9 cellular contexts compared by ENCODE assay signal in the genomic region with DNA sequence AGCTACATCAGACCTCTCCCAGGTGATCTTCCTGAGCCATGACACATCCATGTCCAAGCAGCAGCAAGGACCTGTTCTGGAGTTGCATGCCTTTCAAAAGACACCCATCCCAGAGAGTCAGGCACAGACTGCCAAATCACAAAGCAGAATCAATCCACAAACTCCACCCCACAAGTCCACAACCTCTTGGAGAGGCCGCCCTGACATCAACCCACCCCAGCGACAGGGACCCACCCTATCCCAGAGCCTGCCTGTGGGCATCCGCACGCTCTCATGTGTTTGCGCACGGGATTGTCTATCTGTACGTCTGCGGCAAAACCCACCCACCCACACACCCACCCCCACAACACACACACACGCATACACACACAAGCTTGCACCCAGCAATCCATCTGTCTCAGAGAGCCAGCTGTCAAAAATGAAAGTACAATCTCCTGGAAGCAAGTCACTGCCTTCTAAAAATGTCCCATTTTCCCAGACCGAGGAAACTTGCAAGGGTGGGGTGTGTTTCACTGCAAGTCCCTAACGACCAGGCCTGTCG. TPM values are rescaled to one million over a fixed set of nuclear protein-coding genes. Genes with fewer than 3 reads are reported as not detected.
DNase-seq lines count a peak whose midpoint lies in the region; FAIRE-seq and TF ChIP-seq lines count a peak whose summit lies in the region.
"Had no signal": no experiment of that assay in that cellular context is flagged by ENCODE, and none has a peak within 500 bp of the region (broad histone marks: within the 10 kb centered on the region; RNA-seq: fewer than 3 reads in every experiment).

No MANE protein-coding gene starts in this region.

- no peak for FAIRE-seq in kidney (lab: Jason Lieb, UNC)
- FAIRE-seq: pancreas had no signal

- H3K27ac ChIP-seq in mammary epithelial cell (ENCODE audit: insufficient read depth, low read depth, low read length) (no peak overlapping the region), kidney (ENCODE audit: low read depth in 2 of 2, low read length in 2 of 2) (peak overlapping the region; percentile 82 to 92), stomach smooth muscle (ENCODE audit: low read length) (no peak overlapping the region)

- H3K4me3 ChIP-seq in mammary epithelial cell (replicated peaks in 1 of 3; ENCODE audit: insufficient read depth in 1 of 3, low read depth in 2 of 3, low read length in 3 of 3) (peak overlapping the region in 1 of 3 experiments; percentile 5), kidney (ENCODE audit: low read length in 2 of 2) (peak overlapping the region in 1 of 2 donors; percentile 99), stomach smooth muscle (ENCODE audit: low read length in 2 of 2) (peak overlapping the region; percentile 17 to 66)
- H3K4me3 ChIP-seq: pancreas had no signal

- no peak overlapping the region for H2AFZ ChIP-seq in mammary epithelial cell (ENCODE audit: low read depth, low read length)

- H3K4me2 ChIP-seq in mammary epithelial cell (ENCODE audit: insufficient read depth, low read depth, low read length) = peak overlapping the region; percentile 55

- H3K9me3 ChIP-seq in mammary epithelial cell (replicated peaks; ENCODE audit: insufficient read depth, low read length) (no peaks in the 10 kb centered on the region), kidney (ENCODE audit: control insufficient read depth in 1 of 2, low read length in 2 of 2) (no peaks in the 10 kb centered on the region), stomach smooth muscle (ENCODE audit: control insufficient read depth in 2 of 2, low read length in 2 of 2) (no peaks in the 10 kb centered on the region)
- H3K9me3 ChIP-seq: pancreas had no signal

- no peaks in the 10 kb centered on the region for H3K27me3 ChIP-seq in mammary epithelial cell (ENCODE audit: insufficient read depth, low read length)
- no peaks in the 10 kb centered on the region for H3K27me3 ChIP-seq in stomach smooth muscle (ENCODE audit: control insufficient read depth in 1 of 2, insufficient read depth in 2 of 2, low read length in 2 of 2)
- H3K27me3 ChIP-seq: pancreas had no signal

- H3K79me2 ChIP-seq in mammary epithelial cell (ENCODE audit: insufficient read depth, low read length) = peaks cover 91% of the 10 kb centered on the region

- 14% methylated on average over 1 of the region's 12 CpGs for WGBS in mammary epithelial cell (ENCODE audit: low coverage, missing lambda C conversion rate)

- CTCF ChIA-PET in mammary epithelial cell (lab: Charles Lee; ENCODE audit: low non-redundant PET) = no interaction called here

- H3K4me1 ChIP-seq in mammary epithelial cell (ENCODE audit: insufficient read depth, low read length) (peaks cover 76% of the 10 kb centered on the region), kidney (ENCODE audit: control insufficient read depth in 1 of 2, insufficient read depth in 1 of 2, low read depth in 1 of 2, low read length in 2 of 2) (peaks cover 75 to 83% of the 10 kb centered on the region in 2 donors), stomach smooth muscle (ENCODE audit: control insufficient read depth, insufficient read depth, low read length) (peaks cover 91% of the 10 kb centered on the region)

- intact Hi-C loops in mammary epithelial cell (cut with micrococcal nuclease) = loop anchor here (5.0 kb wide), 2 partner anchors 67 to 392 kb away; no protein-coding TSS in a partner anchor
- intact Hi-C loops in kidney (cut with DNase I) = no loop called here

- in situ Hi-C loops in mammary epithelial cell (cut with MboI; ENCODE audit: low sequenced_read_pairs in 2 of 2) = no loop called here

- H3K9ac ChIP-seq in mammary epithelial cell (ENCODE audit: insufficient read depth, low read length) = no peak overlapping the region
- peak overlapping the region in 1 of 2 donors; percentile 62 for H3K9ac ChIP-seq in kidney (ENCODE audit: low read length in 2 of 2)
- H3K9ac ChIP-seq in stomach smooth muscle (ENCODE audit: low read length in 2 of 2) = no peak overlapping the region

- no peak for TF ChIP-seq CTCF in mammary epithelial cell (conservative IDR thresholded peaks at IDR 0.05 in 1 of 2, IDR thresholded peaks at IDR 0.05 in 1 of 2; ENCODE audit: extremely low read depth in 1 of 2, insufficient read depth in 1 of 2, low read depth in 1 of 2, low read length in 2 of 2)
- no peak for TF ChIP-seq CTCF in kidney (IDR thresholded peaks at IDR 0.05; ENCODE audit: borderline replicate concordance, extremely low read depth, insufficient read depth)

- no TSS peak for BruUV-seq in mammary epithelial cell (replicated peaks; lab: Mats Ljungman, UMichigan)

- DNase-seq in HT-29 (ENCODE audit: low spot score) (peak; percentile 31), mammary epithelial cell (no peak), kidney (peak; percentile 69), NCI-H128 (lab: John Stamatoyannopoulos, UW; ENCODE audit: unreplicated experiment) (no peak), UCSD-AML1 (lab: John Stamatoyannopoulos, UW; ENCODE audit: unreplicated experiment) (no peak), GM19240 (ENCODE audit: insufficient read length, low spot score) (no peak)
- DNase-seq: activated naive CD4-positive, alpha-beta T cell treated with Interleukin-2 at 50 U/mL for 16 hours had no signal

- H3K36me3 ChIP-seq in mammary epithelial cell (ENCODE audit: insufficient read depth, low read length) (peaks cover 2% of the 10 kb centered on the region), kidney (ENCODE audit: control insufficient read depth in 1 of 2, insufficient read depth in 2 of 2, low read length in 2 of 2) (peaks cover 3 to 27% of the 10 kb centered on the region in 2 donors), stomach smooth muscle (ENCODE audit: control insufficient read depth in 2 of 2, insufficient read depth in 2 of 2, low read length in 2 of 2) (peaks cover 3 to 10% of the 10 kb centered on the region in 2 donors)
- H3K36me3 ChIP-seq: pancreas had no signal

- dilution Hi-C loops in mammary epithelial cell (cut with HindIII; ENCODE audit: low sequenced_read_pairs) = no loop called here

- H4K20me1 ChIP-seq in mammary epithelial cell (ENCODE audit: insufficient read depth, low read length) = no peaks in the 10 kb centered on the region

RNA-seq across cellular contexts. Expression of gene SMAD7, which starts 11.9 kb away (rescaled TPM):
- 70.8 and 72.3 TPM in 2 replicates for total RNA-seq in HT-29 (2014; rRNA removed; shearing (Covaris generic))
- total RNA-seq in mammary epithelial cell (10 to 100 TPM; 15.7 to 20.0 TPM), kidney (32.6 TPM)
- polyA plus RNA-seq in mammary epithelial cell (8.2 TPM), kidney (ENCODE audit: insufficient read depth, low read depth, low replicate concordance) (17.3 TPM)
- 53.8 TPM for polyA minus RNA-seq in mammary epithelial cell

Comparison
In these comparisons a context has a peak if more than half of its experiments do, and no peak if none do; other contexts are left out.
1. DNase-seq: peak in HT-29 (single experiment) and kidney (single experiment); none in mammary epithelial cell (single experiment), NCI-H128 (single experiment), UCSD-AML1 (single experiment) and GM19240 (single experiment).
2. H3K27ac ChIP-seq: peak in kidney (2 of 2); none in mammary epithelial cell (single experiment) and stomach smooth muscle (single experiment).